17 cellular contexts compared by ENCODE assay signal in the genomic region with DNA sequence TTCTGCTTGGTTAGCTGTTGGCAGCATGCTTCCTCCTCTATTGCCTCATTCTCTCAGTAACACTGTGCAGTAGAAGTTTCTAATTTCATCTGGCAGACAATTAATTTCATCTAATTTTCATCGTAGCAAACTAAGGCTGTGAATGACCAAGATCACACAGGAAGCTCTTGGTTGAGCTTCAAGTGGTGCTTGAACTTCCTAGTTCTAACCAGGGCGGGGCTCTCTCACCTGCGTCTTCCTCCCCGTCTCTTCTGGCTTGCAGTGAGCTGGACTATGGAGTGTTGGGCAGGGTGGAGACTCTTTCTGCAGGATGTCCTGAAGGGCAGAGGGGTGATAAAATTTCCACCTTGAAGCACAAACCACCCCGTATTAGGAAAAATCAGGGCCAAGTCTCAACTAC. TPM values are rescaled to one million over a fixed set of nuclear protein-coding genes. Genes with fewer than 3 reads are reported as not detected.
DNase-seq lines count a peak whose midpoint lies in the region; ATAC-seq and TF ChIP-seq lines count a peak whose summit lies in the region.
"Had no signal": no experiment of that assay in that cellular context is flagged by ENCODE, and none has a peak within 500 bp of the region (broad histone marks: within the 10 kb centered on the region; RNA-seq: fewer than 3 reads in every experiment).

No MANE protein-coding gene starts in this region.

- H3K9me3 Mint-ChIP-seq in H9: no peaks in the 10 kb centered on the region

- H4K8ac ChIP-seq in H9 (replicated peaks; ENCODE audit: insufficient read length, low read depth, low read length): no peak overlapping the region

- in situ Hi-C loops in SK-MEL-5 (cut with HindIII; ENCODE audit: low pct_unique_long_range_greater_than_20kb, low sequenced_read_pairs): no loop called here

- H2BK15ac ChIP-seq in H9 (ENCODE audit: low read depth, low read length): no peak overlapping the region

- TF ChIP-seq CTCF in left lung (IDR thresholded peaks at IDR 0.05): no peak
- no peak for TF ChIP-seq CTCF in prostate gland (IDR thresholded peaks at IDR 0.05)
- TF ChIP-seq CTCF in H9 (conservative IDR thresholded peaks at IDR 0.05): no peak

- H3K9me3 ChIP-seq in left lung: no peaks in the 10 kb centered on the region
- H3K9me3 ChIP-seq in prostate gland: no peaks in the 10 kb centered on the region
- no peaks in the 10 kb centered on the region for H3K9me3 ChIP-seq in H9 (ENCODE audit: control insufficient read depth, low read depth, low read length)
- H3K9me3 ChIP-seq: BLaER1 treated with 17β-estradiol and CSF1 and Interleukin-3, amounts not matched to agents 10 nM and 100 nM had no signal

- no peak overlapping the region for H2BK20ac ChIP-seq in H9 (ENCODE audit: low read depth, low read length, poor library complexity, severe bottlenecking)

- H4K91ac ChIP-seq in H9 (ENCODE audit: insufficient read length, low read depth, low read length): no peak overlapping the region

- H4K5ac ChIP-seq in H9 (ENCODE audit: insufficient read length, low read depth, low read length): no peak overlapping the region

- H3K27me3 Mint-ChIP-seq in H9 (ENCODE audit: low read depth): peaks cover 12% of the 10 kb centered on the region

- no peak overlapping the region for H3K4ac ChIP-seq in H9 (ENCODE audit: low read depth, low read length)

- H3K4me1 ChIP-seq in left lung (no peaks in the 10 kb centered on the region), prostate gland (replicated peaks) (no peaks in the 10 kb centered on the region), H9 (ENCODE audit: insufficient read depth, low read length) (no peaks in the 10 kb centered on the region)

- no peak overlapping the region for H3K27ac Mint-ChIP-seq in H9

- H3K27ac ChIP-seq in left lung (no peak overlapping the region), prostate gland (no peak overlapping the region), H9 (ENCODE audit: insufficient read length, low read depth, low read length) (no peak overlapping the region)
- H3K27ac ChIP-seq: 22Rv1; BLaER1 treated with 17β-estradiol and CSF1 and Interleukin-3, amounts not matched to agents 10 nM and 100 nM had no signal

- H3K4me2 ChIP-seq in H9 (ENCODE audit: insufficient read depth, insufficient read length, low read length): no peak overlapping the region
- H3K4me2 ChIP-seq: BLaER1 treated with 17β-estradiol and CSF1 and Interleukin-3, amounts not matched to agents 10 nM and 100 nM had no signal

- no peaks in the 10 kb centered on the region for H4K20me1 ChIP-seq in H9 (ENCODE audit: control insufficient read depth, insufficient read depth, insufficient read length)
- H4K20me1 ChIP-seq: BLaER1 treated with 17β-estradiol and CSF1 and Interleukin-3, amounts not matched to agents 10 nM and 100 nM had no signal

- no peaks in the 10 kb centered on the region for H3K23me2 ChIP-seq in H9 (ENCODE audit: insufficient read length, low read depth, low read length, poor library complexity, severe bottlenecking)

- DNase-seq in DMS153 (lab: John Stamatoyannopoulos, UW) (peak; percentile 14), DMS153 treated with DMSO at 0.1 percent for 48 hours (lab: John Stamatoyannopoulos, UW; ENCODE audit: unreplicated experiment) (no peak), HT-29 (ENCODE audit: low spot score) (peak; percentile 10), SK-MEL-5 (ENCODE audit: low read depth, low spot score) (peak; percentile 47), left lung (no peak), prostate gland (ENCODE audit: low spot score) (no peak), left lobe of liver (ENCODE audit: low spot score) (no peak), H9 (no peak)
- DNase-seq: KBM-7, NCI-H1048, NCI-H187 treated with DMSO at 0.1 percent for 48 hours, NCI-H226, NCI-H69, SIG-M5 had no signal

- H3K23ac ChIP-seq in H9 (ENCODE audit: insufficient read length, low read depth, low read length): no peak overlapping the region

- H3K79me2 ChIP-seq in H9 (ENCODE audit: insufficient read depth, low read length): no peaks in the 10 kb centered on the region

- no peak overlapping the region for H3K14ac ChIP-seq in H9 (ENCODE audit: insufficient read depth, low read length)

- ATAC-seq in left lung: peak; percentile 46
- ATAC-seq in left lobe of liver: no peak
- ATAC-seq: HCT116 had no signal

- no peak overlapping the region for H2BK12ac ChIP-seq in H9 (ENCODE audit: insufficient read length, low read depth, low read length)

- H3K79me1 ChIP-seq in H9 (ENCODE audit: insufficient read depth, low read depth, low read length, poor library complexity, severe bottlenecking): no peaks in the 10 kb centered on the region

- H2BK5ac ChIP-seq in H9 (ENCODE audit: insufficient read length, low read length): no peak overlapping the region

- WGBS in prostate gland: 84% methylated on average over 5 of the region's 5 CpGs
- no CpG with 5 or more reads among the region's 5 CpGs for WGBS in H9 (ENCODE audit: extremely low coverage, insufficient read length, low lambda C conversion rate)

- no peak overlapping the region for H3K9ac ChIP-seq in H9 (ENCODE audit: extremely low read depth, insufficient read length, low read length)
- H3K9ac ChIP-seq: BLaER1 treated with 17β-estradiol and CSF1 and Interleukin-3, amounts not matched to agents 10 nM and 100 nM had no signal

- no peak overlapping the region for H3T11ph ChIP-seq in H9 (ENCODE audit: low read length)

- H2BK120ac ChIP-seq in H9 (ENCODE audit: low read depth, low read length, poor library complexity, severe bottlenecking): no peak overlapping the region

- intact Hi-C loops in left lung (cut with DNase I) (no loop called here), prostate gland (cut with DNase I) (no loop called here)

- H3K18ac ChIP-seq in H9 (ENCODE audit: insufficient read length, low read depth, low read length): no peak overlapping the region

- no peak overlapping the region for H3K4me3 ChIP-seq in left lung
- H3K4me3 ChIP-seq in prostate gland: no peak overlapping the region
- H3K4me3 ChIP-seq: BLaER1 treated with 17β-estradiol and CSF1 and Interleukin-3, amounts not matched to agents 10 nM and 100 nM had no signal

- no peak overlapping the region for H3K56ac ChIP-seq in H9 (ENCODE audit: insufficient read length, low read depth, low read length)

- H3K4me3 Mint-ChIP-seq in H9: no peak overlapping the region

- no peaks in the 10 kb centered on the region for H3K36me3 ChIP-seq in left lung
- no peaks in the 10 kb centered on the region for H3K36me3 ChIP-seq in prostate gland
- H3K36me3 ChIP-seq: BLaER1 treated with 17β-estradiol and CSF1 and Interleukin-3, amounts not matched to agents 10 nM and 100 nM had no signal

- H3K36me3 Mint-ChIP-seq in H9 (ENCODE audit: insufficient read depth in 1 of 3, low read depth in 3 of 3): no peaks in the 10 kb centered on the region

- no peak overlapping the region for H2AFZ ChIP-seq in H9 (ENCODE audit: low read length)

- peaks cover 13 to 25% of the 10 kb centered on the region in 2 experiments; a peak in 3 of 4 replicates for H3K4me1 Mint-ChIP-seq in H9

- no peak overlapping the region for H2AK5ac ChIP-seq in H9 (ENCODE audit: insufficient read length, low read length)

- TF ChIP-seq POLR2A in prostate gland (IDR thresholded peaks at IDR 0.05): no peak

- H3K27me3 ChIP-seq in left lung (no peaks in the 10 kb centered on the region), prostate gland (replicated peaks; ENCODE audit: insufficient read depth) (no peaks in the 10 kb centered on the region), H9 (ENCODE audit: insufficient read depth, low read length) (no peaks in the 10 kb centered on the region)
- H3K27me3 ChIP-seq: BLaER1 treated with 17β-estradiol and CSF1 and Interleukin-3, amounts not matched to agents 10 nM and 100 nM had no signal

RNA-seq across cellular contexts. Expression of gene IL16, which starts 2.0 kb away (rescaled TPM):
- not detected in 2 replicates for total RNA-seq in HT-29 (2014; rRNA removed; shearing (Covaris generic))
- 6.4 and 6.6 TPM in 2 replicates for total RNA-seq in SK-MEL-5 (2014; rRNA removed; shearing (Covaris generic))
- polyA plus RNA-seq in SK-MEL-5 (2015; cell fraction: cytosol; rRNA removed): 11.2 and 13.4 TPM in 2 replicates
- 86.7 and 87.0 TPM in 2 replicates for polyA plus RNA-seq in SK-MEL-5 (2015; cell fraction: nucleus; rRNA removed)
- total RNA-seq in left lung (10 to 100 TPM; 22.0 to 34.3 TPM), prostate gland (1 to 10 TPM; 2.7 to 9.9 TPM), left lobe of liver (2.1 TPM), H9 (2021) (0.18 and 0.28 TPM in 2 replicates)

Comparison
In these comparisons a context has a peak if more than half of its experiments do, and no peak if none do; other contexts are left out.
1. DNase-seq: peak in DMS153 (single experiment), HT-29 (single experiment) and SK-MEL-5 (single experiment); none in DMS153 treated with DMSO at 0.1 percent for 48 hours (single experiment), left lung (0 of 2), prostate gland (single experiment), left lobe of liver (single experiment) and H9 (single experiment).